In the genomic region with DNA sequence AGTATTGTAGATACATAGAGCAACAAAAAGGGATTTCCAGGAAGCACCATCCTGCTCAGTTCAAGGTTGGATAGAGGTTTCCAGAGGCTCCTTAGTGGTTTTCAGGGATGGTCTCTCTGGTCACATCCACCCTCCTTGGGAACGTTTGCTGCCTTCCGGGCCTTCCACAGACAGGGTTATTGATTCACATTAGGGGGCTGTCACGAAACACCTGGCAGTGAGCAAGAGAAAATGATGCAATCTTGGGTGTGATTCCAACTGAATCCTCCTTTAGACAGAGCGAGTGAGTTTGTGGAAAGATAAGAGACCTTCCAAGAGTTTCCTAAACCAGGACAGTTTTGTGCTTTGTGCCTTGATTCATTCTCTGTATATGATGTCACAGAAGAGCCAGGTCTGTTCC, we compare ENCODE assay signal across 21 cellular contexts.
"Had no signal": no experiment of that assay in that cellular context is flagged by ENCODE, and none has a peak within 500 bp of the region (broad histone marks: within the 10 kb centered on the region; RNA-seq: fewer than 3 reads in every experiment).

No MANE protein-coding gene starts in this region.

- H3K27ac ChIP-seq: adrenal gland, cardiac muscle cell, gastrocnemius medialis, heart right ventricle, left lung, skin epidermis, tibial artery, WERI-Rb-1 had no signal

- H3K36me3 Mint-ChIP-seq: activated naive CD4-positive, alpha-beta T cell treated with anti-CD3 and anti-CD28 coated beads, Interleukin-2, amount 50 U/mL, for 72 hours had no signal

- H3K27me3 ChIP-seq: adrenal gland, cardiac muscle cell, dorsolateral prefrontal cortex, gastrocnemius medialis, heart right ventricle, left lung, tibial artery had no signal

- ATAC-seq: activated naive CD4-positive, alpha-beta T cell treated with anti-CD3 and anti-CD28 coated beads, Interleukin-2, amount 50 U/mL, for 72 hours; gastrocnemius medialis; heart right ventricle; left lung; stimulated activated naive CD8-positive, alpha-beta T cell treated with anti-CD3 and anti-CD28 coated beads, Interleukin-15, Interleukin-2, amounts not matched to agents 100 U/mL and 50 U/mL, for 24 hours had no signal

- H3K4me1 ChIP-seq: gastrocnemius medialis had no signal

- H3K27ac Mint-ChIP-seq: activated naive CD4-positive, alpha-beta T cell treated with anti-CD3 and anti-CD28 coated beads, Interleukin-2, amount 50 U/mL, for 72 hours; activated T-helper 1 cell treated with anti-CD3 and anti-CD28 coated beads, Interleukin-12 subunit alpha, Interleukin-12 subunit beta, Interleukin-2, Interleukin-4 antibody, amounts not matched to agents 30 ng/mL and 10 ng/mL and 1 ng/mL, durations not matched to agents 14 hours and 24 hours and 36 hours; nephron progenitor cell had no signal

- H3K4me3 ChIP-seq: adrenal gland, cardiac muscle cell, dorsolateral prefrontal cortex, gastrocnemius medialis, heart right ventricle, left lung, skin epidermis, tibial artery had no signal

- H3K36me3 ChIP-seq: adrenal gland, gastrocnemius medialis had no signal

- H3K9me3 ChIP-seq: adrenal gland, gastrocnemius medialis, heart right ventricle, left lung, tibial artery had no signal

- DNase-seq: activated CD4-positive, alpha-beta T cell treated with anti-CD3 and anti-CD28 coated beads for 1 hour; activated CD4-positive, alpha-beta T cell treated with anti-CD3 and anti-CD28 coated beads, Interleukin-2, amount 50 U/mL, for 4 hours; activated gamma-delta T cell treated with Interleukin-2 at 50 U/mL for 16 hours; activated T-cell treated with anti-CD3 and anti-CD28 coated beads for 4 hours; gastrocnemius medialis; heart right ventricle; left lung; mammary epithelial cell; nephron progenitor cell; occipital lobe; stimulated activated naive CD8-positive, alpha-beta T cell treated with anti-CD3 and anti-CD28 coated beads, Interleukin-15, Interleukin-2, amounts not matched to agents 100 U/mL and 50 U/mL, for 24 hours; substantia nigra; T-helper 2 cell; tibial artery; WERI-Rb-1 had no signal

- H3K4me3 Mint-ChIP-seq: activated T-helper 1 cell treated with anti-CD3 and anti-CD28 coated beads, Interleukin-12 subunit alpha, Interleukin-12 subunit beta, Interleukin-2, Interleukin-4 antibody, amounts not matched to agents 30 ng/mL and 10 ng/mL and 1 ng/mL, durations not matched to agents 14 hours and 24 hours and 36 hours; nephron progenitor cell had no signal

- H3K9me3 Mint-ChIP-seq: activated naive CD4-positive, alpha-beta T cell treated with anti-CD3 and anti-CD28 coated beads, Interleukin-2, amount 50 U/mL, for 72 hours; activated T-helper 1 cell treated with anti-CD3 and anti-CD28 coated beads, Interleukin-12 subunit alpha, Interleukin-12 subunit beta, Interleukin-2, Interleukin-4 antibody, amounts not matched to agents 30 ng/mL and 10 ng/mL and 1 ng/mL, durations not matched to agents 14 hours and 24 hours and 36 hours; nephron progenitor cell had no signal
